8 cellular contexts compared by ENCODE assay signal in genomic region chr12:47808574-47809380, GRCh38. TPM values are rescaled to one million over a fixed set of nuclear protein-coding genes. Genes with fewer than 3 reads are reported as not detected.
DNase-seq lines count a peak whose midpoint lies in the region; ATAC-seq, FAIRE-seq and TF ChIP-seq lines count a peak whose summit lies in the region.

No MANE protein-coding gene starts in this region.

- H3K27ac Mint-ChIP-seq in memory B cell, result peak overlapping the region; percentile 94

- H3K9me3 Mint-ChIP-seq in memory B cell, result no peaks in the 10 kb centered on the region

- no peak for TF ChIP-seq POLR2A in GM12892 (IDR thresholded peaks at IDR 0.05; ENCODE audit: low read depth, low read length)

- peak; percentile 24 for TF ChIP-seq CTCF in astrocyte of the spinal cord (IDR thresholded peaks at IDR 0.05; ENCODE audit: low read depth, low read length)

- peaks cover 67% of the 10 kb centered on the region for H3K4me1 Mint-ChIP-seq in memory B cell

- DNase-seq in GM12892 (ENCODE audit: insufficient read length), result no peak
- DNase-seq in RPMI7951 (ENCODE audit: low read depth), result peak; percentile 38
- no peak for DNase-seq in astrocyte of the spinal cord (ENCODE audit: low read depth, low spot score)
- peak in 1 of 2 donors; percentile 32 for DNase-seq in memory B cell (ENCODE audit: low spot score in 2 of 2)
- no peak for DNase-seq in NCI-H1930 (lab: John Stamatoyannopoulos, UW)

- no peak for ATAC-seq in memory B cell (ENCODE audit: low read depth)
- ATAC-seq in GM19397 (IDR thresholded peaks at IDR 0.05; ENCODE audit: unreplicated experiment), result no peak
- no peak for ATAC-seq in GM19328 (IDR thresholded peaks at IDR 0.05; ENCODE audit: unreplicated experiment)
- ATAC-seq in HG03439 (IDR thresholded peaks at IDR 0.05; ENCODE audit: unreplicated experiment), result no peak

- H3K36me3 Mint-ChIP-seq in memory B cell, result no peaks in the 10 kb centered on the region

- in situ Hi-C loops in astrocyte of the spinal cord (cut with HindIII; ENCODE audit: low sequenced_read_pairs), result no loop called here

- peak; percentile 36 for FAIRE-seq in GM12892 (lab: Jason Lieb, UNC)

- peak overlapping the region; percentile 65 for H3K4me3 Mint-ChIP-seq in memory B cell

- H3K27me3 Mint-ChIP-seq in memory B cell, result no peaks in the 10 kb centered on the region

- H3K4me3 ChIP-seq in astrocyte of the spinal cord (ENCODE audit: low read depth, low read length), result no peak overlapping the region

RNA-seq across cellular contexts. Expression of gene HDAC7, which starts 10.9 kb away (rescaled TPM):
- polyA plus RNA-seq in GM12892 (2012; ENCODE audit: missing spikeins), result 29.1 TPM
- 13.9 and 16.0 TPM in 2 replicates for total RNA-seq in RPMI7951 (2014; rRNA removed; shearing (Covaris generic))

RNA-seq across cellular contexts. Expression of gene SLC48A1, which starts 35.7 kb away (rescaled TPM):
- polyA plus RNA-seq in GM12892 (2012; ENCODE audit: missing spikeins), result 2.1 TPM
- total RNA-seq in RPMI7951 (2014; rRNA removed; shearing (Covaris generic)), result 6.3 and 7.2 TPM in 2 replicates

RNA-seq across cellular contexts. Expression of gene RAPGEF3, which starts 50.1 kb away (rescaled TPM):
- polyA plus RNA-seq in GM12892 (2012; ENCODE audit: missing spikeins), result 0.59 TPM
- 0.48 and 0.88 TPM in 2 replicates for total RNA-seq in RPMI7951 (2014; rRNA removed; shearing (Covaris generic))
